Comparison of ENCODE assay signal across 8 cellular contexts in the genomic region with DNA sequence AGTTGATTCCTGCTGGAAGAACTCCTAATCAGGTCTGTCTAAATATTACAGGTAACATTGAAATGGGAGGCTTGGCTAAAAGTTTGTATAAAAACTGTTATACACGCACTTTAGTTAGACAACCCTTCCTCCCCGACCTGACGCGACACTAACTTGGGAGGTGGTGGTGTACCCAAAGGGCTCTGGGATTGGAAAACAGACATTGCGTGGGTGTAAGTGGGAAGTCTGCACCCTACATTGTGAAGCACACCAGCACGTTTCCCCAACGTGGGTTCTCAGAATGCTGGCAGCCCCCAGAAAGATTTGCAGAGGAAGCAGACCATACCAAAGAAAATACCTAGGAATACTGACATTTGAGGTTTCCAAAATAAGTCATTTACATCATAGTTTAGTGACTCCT. TPM values are rescaled to one million over a fixed set of nuclear protein-coding genes. Genes with fewer than 3 reads are reported as not detected.
"Had no signal": no experiment of that assay in that cellular context is flagged by ENCODE, and none has a peak within 500 bp of the region (broad histone marks: within the 10 kb centered on the region; RNA-seq: fewer than 3 reads in every experiment).

No MANE protein-coding gene starts in this region.

- DNase-seq: IMR-90, KBM-7, KG1 had no signal

- H3K27me3 Mint-ChIP-seq: IgD-negative memory B cell had no signal

- H3K27ac Mint-ChIP-seq: IgD-negative memory B cell had no signal

- H3K4me3 Mint-ChIP-seq: IgD-negative memory B cell had no signal

- H3K4me3 ChIP-seq: K562 had no signal

RNA-seq across cellular contexts. Expression of gene OR2T11, which starts 16.8 kb away (rescaled TPM):
- total RNA-seq: HepG2, HT-29, HT1080, IMR-90, K562 had no signal
- polyA plus RNA-seq: HepG2, IgD-negative memory B cell, IMR-90, K562 had no signal

RNA-seq across cellular contexts. Expression of gene OR2T10, which starts 20.6 kb away (rescaled TPM):
- total RNA-seq: HepG2, HT-29, HT1080, IMR-90, K562 had no signal
- polyA plus RNA-seq: HepG2, IMR-90, K562 had no signal

RNA-seq across cellular contexts. Expression of gene OR2T35, which starts 27.0 kb away (rescaled TPM):
- total RNA-seq: HepG2, HT-29, HT1080, IMR-90, K562 had no signal
- polyA plus RNA-seq: HepG2, IgD-negative memory B cell, IMR-90, K562 had no signal

RNA-seq across cellular contexts. Expression of gene OR2T27, which starts 37.2 kb away (rescaled TPM):
- total RNA-seq: HepG2, HT-29, HT1080, IMR-90, K562 had no signal
- polyA plus RNA-seq: HepG2, IgD-negative memory B cell, IMR-90, K562 had no signal

RNA-seq across cellular contexts. Expression of gene OR2T34, which starts 43.6 kb away (rescaled TPM):
- total RNA-seq: HepG2, HT-29, HT1080, IMR-90, K562 had no signal
- polyA plus RNA-seq: HepG2, IgD-negative memory B cell, IMR-90, K562 had no signal
